Comparison of ENCODE assay signal across 15 cellular contexts in the genomic region with DNA sequence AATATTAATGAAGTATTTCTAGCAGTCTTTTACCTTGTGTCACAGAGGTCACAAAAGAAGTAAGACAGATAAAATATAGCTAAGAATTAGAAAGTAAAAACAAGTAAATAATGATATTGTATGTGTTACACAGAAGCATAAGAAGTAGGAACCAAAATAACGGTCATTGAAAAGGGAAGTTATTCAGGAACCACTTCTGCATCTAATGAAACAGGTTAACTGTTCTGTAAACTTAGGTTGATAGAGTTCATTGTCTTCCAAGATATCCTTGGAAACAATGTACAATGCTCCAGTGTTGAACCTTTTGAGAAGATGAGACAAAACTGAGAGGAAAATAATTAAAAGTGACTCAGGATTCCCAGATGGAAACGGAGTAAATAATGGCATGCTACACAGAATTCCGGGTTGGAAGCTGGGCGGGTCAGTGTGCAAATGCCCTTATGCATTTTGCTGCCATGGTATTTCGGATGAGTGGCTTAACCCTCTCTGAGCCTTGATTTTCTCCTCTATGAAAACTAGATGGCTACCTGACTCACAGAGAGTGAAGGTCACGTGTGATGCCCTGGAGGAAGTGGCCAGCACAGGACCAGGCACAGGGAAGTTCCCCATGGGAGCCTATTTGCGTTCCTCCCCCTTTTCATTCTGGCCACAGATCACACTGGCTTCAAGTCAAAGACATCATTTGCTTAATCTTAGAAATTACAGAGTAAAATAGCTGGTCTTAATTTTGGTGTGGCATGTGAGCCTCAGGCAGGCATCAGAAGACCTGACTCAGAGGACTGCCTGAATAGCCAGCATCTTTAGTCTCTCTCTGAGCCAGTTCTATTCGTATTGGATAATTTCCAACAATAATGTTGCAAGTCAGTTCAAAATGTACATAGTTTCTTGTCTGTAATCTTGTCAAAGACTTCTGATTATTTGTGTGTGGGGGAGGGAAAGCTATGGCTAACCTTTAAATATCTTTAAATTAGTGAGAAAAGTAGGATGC. TPM values are rescaled to one million over a fixed set of nuclear protein-coding genes. Genes with fewer than 3 reads are reported as not detected.
A peak's percentile ranks its signal among the peaks of the same experiment; 100 is the strongest.
DNase-seq lines count a peak whose midpoint lies in the region; FAIRE-seq and TF ChIP-seq lines count a peak whose summit lies in the region.
"Had no signal": no experiment of that assay in that cellular context is flagged by ENCODE, and none has a peak within 500 bp of the region (broad histone marks: within the 10 kb centered on the region; RNA-seq: fewer than 3 reads in every experiment).

No MANE protein-coding gene starts in this region.

- H3K4me3 ChIP-seq in astrocyte (ENCODE audit: insufficient read depth, low read depth, low read length): no peak overlapping the region
- no peak overlapping the region for H3K4me3 ChIP-seq in foreskin fibroblast (ENCODE audit: low read depth in 1 of 2, low read length in 2 of 2)
- H3K4me3 ChIP-seq: gastrocnemius medialis, HAP-1 had no signal

- H3K27me3 ChIP-seq in astrocyte (ENCODE audit: insufficient read depth, low read length): no peaks in the 10 kb centered on the region
- H3K27me3 ChIP-seq: gastrocnemius medialis had no signal

- POLR2A ChIA-PET in GM10248 (lab: Yijun Ruan, JAX): no interaction called here

- H3K27ac ChIP-seq in astrocyte (ENCODE audit: low read depth, low read length): no peak overlapping the region
- H3K27ac ChIP-seq: gastrocnemius medialis had no signal

- no peak for FAIRE-seq in astrocyte (lab: Jason Lieb, UNC)
- FAIRE-seq: D721Med had no signal

- no peaks in the 10 kb centered on the region for H3K27me3 Mint-ChIP-seq in astrocyte (ENCODE audit: low read depth, unreplicated experiment)

- CTCF ChIA-PET in GM10248 (lab: Yijun Ruan, JAX): interaction anchor here (0.7 to 1.2 kb wide), 2 partner anchors 14 to 19 kb away, joined by 3 to 4 read pairs; no protein-coding TSS in a partner anchor

- H3K4me2 ChIP-seq in astrocyte (ENCODE audit: low read length): no peak overlapping the region

- H3K4me1 ChIP-seq in astrocyte (ENCODE audit: insufficient read depth, low read length): no peaks in the 10 kb centered on the region
- H3K4me1 ChIP-seq: gastrocnemius medialis had no signal

- H3K36me3 Mint-ChIP-seq in astrocyte (ENCODE audit: low read depth, unreplicated experiment): no peaks in the 10 kb centered on the region

- no peak for TF ChIP-seq CTCF in astrocyte (IDR thresholded peaks at IDR 0.05; ENCODE audit: insufficient read depth, low read depth, low read length)
- TF ChIP-seq CTCF in foreskin fibroblast (IDR thresholded peaks at IDR 0.05; ENCODE audit: low read depth, low read length): no peak
- no peak for TF ChIP-seq CTCF in GM10248 (IDR thresholded peaks at IDR 0.05; ENCODE audit: control extremely low read depth, extremely low read depth, low read depth, missing control alignments)

- peak; percentile 13 for DNase-seq in AG20443 (ENCODE audit: low spot score)
- DNase-seq in LHCN-M2 (ENCODE audit: low read depth): peak; percentile 12
- peak; percentile 4 for DNase-seq in astrocyte (ENCODE audit: low read depth)
- DNase-seq in foreskin fibroblast: peak; percentile 27 to 59
- no peak for DNase-seq in activated effector memory CD4-positive, alpha-beta T cell treated with anti-CD3 and anti-CD28 coated beads, Interleukin-2, amount 50 U/mL, for 16 hours
- DNase-seq in GM10248 (ENCODE audit: extremely low spot score): no peak
- DNase-seq in NCI-H1417 (lab: John Stamatoyannopoulos, UW): no peak
- DNase-seq in DMS79 treated with DMSO at 0.1 percent for 48 hours (lab: John Stamatoyannopoulos, UW): no peak
- DNase-seq: activated CD4-positive, alpha-beta T cell treated with anti-CD3 and anti-CD28 coated beads for 48 hours; aorta; gastrocnemius medialis; NCI-H1694 treated with DMSO at 0.1 percent for 48 hours; NCI-H526 treated with DMSO at 0.1 percent for 48 hours had no signal

- no peak overlapping the region for H2AFZ ChIP-seq in astrocyte (ENCODE audit: low read depth, low read length)

- H3K9ac ChIP-seq in astrocyte (ENCODE audit: low read length): no peak overlapping the region

- H3K4me3 Mint-ChIP-seq in astrocyte (ENCODE audit: unreplicated experiment): no peak overlapping the region

- H3K9me3 Mint-ChIP-seq in astrocyte (ENCODE audit: unreplicated experiment): no peaks in the 10 kb centered on the region

- H3K9me3 ChIP-seq in astrocyte (ENCODE audit: insufficient read depth, low read depth, low read length): no peaks in the 10 kb centered on the region
- H3K9me3 ChIP-seq: gastrocnemius medialis, HAP-1 had no signal

- H4K20me1 ChIP-seq in astrocyte (ENCODE audit: insufficient read depth, low read length): no peaks in the 10 kb centered on the region

- H3K4me1 Mint-ChIP-seq in astrocyte (ENCODE audit: low read depth, unreplicated experiment): peaks cover 1% of the 10 kb centered on the region

- H3K36me3 ChIP-seq in astrocyte (ENCODE audit: insufficient read depth, low read length): no peaks in the 10 kb centered on the region
- H3K36me3 ChIP-seq: gastrocnemius medialis, HAP-1 had no signal

- no peak overlapping the region for H3K27ac Mint-ChIP-seq in astrocyte (ENCODE audit: unreplicated experiment)

- H3K79me2 ChIP-seq in astrocyte (ENCODE audit: insufficient read depth, low read length): no peaks in the 10 kb centered on the region

RNA-seq across cellular contexts. Expression of gene LY75, which starts 49.1 kb away (rescaled TPM):
- total RNA-seq in LHCN-M2 (2014; rRNA removed) (0.19 and 0.57 TPM in 2 replicates), astrocyte (0.22 and 0.25 TPM in 2 replicates)
- polyA plus RNA-seq in LHCN-M2 (2012): 0.09 TPM

RNA-seq across cellular contexts. Expression of gene CD302, which starts 57.4 kb away (rescaled TPM):
- total RNA-seq in LHCN-M2 (2014; rRNA removed) (6.3 and 9.0 TPM in 2 replicates), astrocyte (0.34 and 0.41 TPM in 2 replicates)
- polyA plus RNA-seq in LHCN-M2 (2012): 1.9 TPM

Comparison
In these comparisons a context has a peak if more than half of its experiments do, and no peak if none do; other contexts are left out.
1. DNase-seq: peak in AG20443 (single experiment), LHCN-M2 (single experiment), astrocyte (single experiment) and foreskin fibroblast (2 of 2); none in activated effector memory CD4-positive, alpha-beta T cell treated with anti-CD3 and anti-CD28 coated beads, Interleukin-2, amount 50 U/mL, for 16 hours (single experiment), GM10248 (single experiment), NCI-H1417 (0 of 3) and DMS79 treated with DMSO at 0.1 percent for 48 hours (single experiment).